20 cellular contexts compared by ENCODE assay signal in the genomic region with DNA sequence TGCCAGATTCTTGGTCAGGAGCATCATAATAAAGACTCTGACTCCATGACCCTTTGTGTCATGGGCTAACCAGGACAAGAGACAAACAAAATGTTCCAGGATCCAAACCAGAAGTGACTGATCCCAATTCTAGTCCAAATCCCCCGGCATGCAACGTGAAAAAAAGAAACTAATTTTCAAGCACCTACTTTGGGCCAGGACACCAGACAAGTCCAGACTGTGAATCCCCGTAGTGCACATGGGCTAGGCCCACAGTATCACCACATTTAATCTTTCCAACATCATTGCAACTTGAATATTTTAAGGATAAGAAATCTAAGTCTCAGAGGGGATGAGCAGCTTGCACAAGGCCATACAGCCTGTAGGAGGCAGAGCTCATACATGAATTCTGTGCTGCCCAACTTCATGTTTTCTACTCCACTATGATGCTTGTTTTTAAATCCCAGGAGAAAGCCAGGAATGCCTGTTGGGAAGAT.
DNase-seq lines count a peak whose midpoint lies in the region; ATAC-seq, FAIRE-seq and TF ChIP-seq lines count a peak whose summit lies in the region.
"Had no signal": no experiment of that assay in that cellular context is flagged by ENCODE, and none has a peak within 500 bp of the region (broad histone marks: within the 10 kb centered on the region; RNA-seq: fewer than 3 reads in every experiment).

No MANE protein-coding gene starts in this region.

- FAIRE-seq in D721Med (lab: Jason Lieb, UNC) (no peak), pancreas (lab: Jason Lieb, UNC) (no peak)

- no peaks in the 10 kb centered on the region for H3F3A ChIP-seq in GM23338 (replicated peaks; ENCODE audit: low read depth)

- intact Hi-C loops in pancreas (cut with DNase I): no loop called here
- intact Hi-C loops in posterior cingulate gyrus (cut with DNase I): no loop called here

- DNase-seq in D721Med (ENCODE audit: insufficient read length, low spot score): no peak
- DNase-seq in GM23338 (ENCODE audit: low spot score): peak; percentile 18
- no peak for DNase-seq in endodermal cell
- no peak for DNase-seq in pancreas
- no peak for DNase-seq in SJCRH30
- DNase-seq in posterior cingulate gyrus: no peak
- DNase-seq: activated naive CD8-positive, alpha-beta T cell treated with anti-CD3 and anti-CD28 coated beads, Interleukin-2, amount 50 U/mL, for 24 hours; activated T-cell treated with anti-CD3 and anti-CD28 coated beads, Interleukin-2, amount 50 U/mL, for 72 hours; DMS153; effector CD4-positive, alpha-beta T cell; HCEC 1CT; hippocampal formation; left ventricle myocardium inferior; MV-4-11; naive B cell; NCI-H2171 treated with DMSO at 0.1 percent for 48 hours had no signal

- no peaks in the 10 kb centered on the region for H3K27me3 ChIP-seq in GM23338 (ENCODE audit: insufficient read depth)
- H3K27me3 ChIP-seq in endodermal cell (ENCODE audit: control insufficient read depth, insufficient read depth, low read length, poor library complexity, severe bottlenecking): no peaks in the 10 kb centered on the region
- no peaks in the 10 kb centered on the region for H3K27me3 ChIP-seq in pancreas
- H3K27me3 ChIP-seq in SJCRH30: no peaks in the 10 kb centered on the region
- H3K27me3 ChIP-seq: SJSA1 had no signal

- no peak overlapping the region for H3K27ac Mint-ChIP-seq in GM23338
- no peak overlapping the region for H3K27ac Mint-ChIP-seq in endodermal cell
- H3K27ac Mint-ChIP-seq: activated naive CD8-positive, alpha-beta T cell treated with anti-CD3 and anti-CD28 coated beads, Interleukin-2, amount 50 U/mL, for 24 hours; activated T-cell treated with anti-CD3 and anti-CD28 coated beads, Interleukin-2, amount 50 U/mL, for 72 hours; B cell; naive B cell had no signal

- H2AFZ ChIP-seq in GM23338: no peak overlapping the region; the same call in 1 of the 2 replicates

- H3K4me3 Mint-ChIP-seq in GM23338 (no peak overlapping the region), endodermal cell (no peak overlapping the region)
- H3K4me3 Mint-ChIP-seq: activated naive CD8-positive, alpha-beta T cell treated with anti-CD3 and anti-CD28 coated beads, Interleukin-2, amount 50 U/mL, for 24 hours; activated T-cell treated with anti-CD3 and anti-CD28 coated beads, Interleukin-2, amount 50 U/mL, for 72 hours; B cell; naive B cell had no signal

- H3K4me3 ChIP-seq in GM23338 (no peak overlapping the region), endodermal cell (ENCODE audit: low read length) (no peak overlapping the region), pancreas (no peak overlapping the region), SJCRH30 (no peak overlapping the region)
- H3K4me3 ChIP-seq: left ventricle myocardium inferior, SJSA1 had no signal

- no peaks in the 10 kb centered on the region; the same call in 2 of the 3 replicates for H3K36me3 Mint-ChIP-seq in GM23338 (ENCODE audit: low read depth)
- no peaks in the 10 kb centered on the region for H3K36me3 Mint-ChIP-seq in endodermal cell (ENCODE audit: low read depth)
- H3K36me3 Mint-ChIP-seq: naive B cell had no signal

- no peaks in the 10 kb centered on the region for H4K20me1 ChIP-seq in GM23338 (replicated peaks; ENCODE audit: insufficient read depth)

- H3K36me3 ChIP-seq in GM23338 (ENCODE audit: insufficient read depth) (no peaks in the 10 kb centered on the region; the same call in 1 of the 2 replicates), endodermal cell (ENCODE audit: control insufficient read depth, insufficient read depth, low read length) (no peaks in the 10 kb centered on the region), pancreas (no peaks in the 10 kb centered on the region), SJCRH30 (no peaks in the 10 kb centered on the region)
- H3K36me3 ChIP-seq: left ventricle myocardium inferior, SJSA1 had no signal

- H3K9me3 Mint-ChIP-seq in GM23338 (peaks cover 5% of the 10 kb centered on the region; the same call in 2 of the 3 replicates), endodermal cell (peaks cover 10% of the 10 kb centered on the region)
- H3K9me3 Mint-ChIP-seq: activated naive CD8-positive, alpha-beta T cell treated with anti-CD3 and anti-CD28 coated beads, Interleukin-2, amount 50 U/mL, for 24 hours had no signal

- H3K4me1 ChIP-seq in GM23338 (ENCODE audit: insufficient read depth): no peaks in the 10 kb centered on the region; the same call in 1 of the 2 replicates
- no peaks in the 10 kb centered on the region for H3K4me1 ChIP-seq in endodermal cell (ENCODE audit: control insufficient read depth, insufficient read depth, low read length)
- no peaks in the 10 kb centered on the region for H3K4me1 ChIP-seq in pancreas
- H3K4me1 ChIP-seq in SJCRH30: no peaks in the 10 kb centered on the region
- H3K4me1 ChIP-seq: left ventricle myocardium inferior, SJSA1 had no signal

- H3K79me2 ChIP-seq in GM23338 (replicated peaks; ENCODE audit: insufficient read depth): no peaks in the 10 kb centered on the region

- H3K9me3 ChIP-seq in endodermal cell (ENCODE audit: control insufficient read depth, low read length): no peaks in the 10 kb centered on the region
- no peaks in the 10 kb centered on the region for H3K9me3 ChIP-seq in pancreas
- no peaks in the 10 kb centered on the region for H3K9me3 ChIP-seq in SJCRH30 (replicated peaks)
- H3K9me3 ChIP-seq: left ventricle myocardium inferior, SJSA1 had no signal

- H3K4me1 Mint-ChIP-seq in GM23338: peaks cover 10% of the 10 kb centered on the region
- H3K4me1 Mint-ChIP-seq in endodermal cell: no peaks in the 10 kb centered on the region
- H3K4me1 Mint-ChIP-seq: activated naive CD8-positive, alpha-beta T cell treated with anti-CD3 and anti-CD28 coated beads, Interleukin-2, amount 50 U/mL, for 24 hours; B cell; naive B cell had no signal

- 91 to 100% methylated on average over 2 to 3 of the region's 3 CpGs for WGBS in endodermal cell (ENCODE audit: insufficient coverage in 1 of 2, insufficient read length in 1 of 2), 2 experiments
- 55 to 71% methylated on average over 3 of the region's 3 CpGs for WGBS in pancreas, 2 donors

- TF ChIP-seq CTCF in D721Med (IDR thresholded peaks at IDR 0.05; ENCODE audit: insufficient read depth, missing control alignments) (peak; percentile 31), GM23338 (conservative IDR thresholded peaks at IDR 0.05; ENCODE audit: low read depth in 2 of 2) (peak; percentile 49 to 56), endodermal cell (conservative IDR thresholded peaks at IDR 0.05) (peak; percentile 69), pancreas (IDR thresholded peaks at IDR 0.05) (no peak)

- ATAC-seq in GM23338: peak; percentile 60
- ATAC-seq in pancreas: peak in 3 of 4 donors; percentile 39 to 57 (median 47)
- no peak for ATAC-seq in HG03159 (IDR thresholded peaks at IDR 0.05; ENCODE audit: unreplicated experiment)
- ATAC-seq in HG02798 (IDR thresholded peaks at IDR 0.05; ENCODE audit: poor library complexity, unreplicated experiment): no peak
- ATAC-seq: activated naive CD8-positive, alpha-beta T cell treated with anti-CD3 and anti-CD28 coated beads, Interleukin-2, amount 50 U/mL, for 24 hours; activated T-cell treated with anti-CD3 and anti-CD28 coated beads, Interleukin-2, amount 50 U/mL, for 72 hours had no signal

- H3K9me2 ChIP-seq in GM23338 (ENCODE audit: insufficient read depth): no peaks in the 10 kb centered on the region

- H3K9ac ChIP-seq in endodermal cell (ENCODE audit: extremely low read depth, low read length, poor library complexity, severe bottlenecking): no peak overlapping the region

- no peak overlapping the region for H3K27ac ChIP-seq in GM23338 (ENCODE audit: low read depth)
- no peak overlapping the region for H3K27ac ChIP-seq in endodermal cell (ENCODE audit: low read depth, low read length)
- no peak overlapping the region for H3K27ac ChIP-seq in pancreas
- no peak overlapping the region for H3K27ac ChIP-seq in SJCRH30
- H3K27ac ChIP-seq: left ventricle myocardium inferior, SJSA1 had no signal

- H3K27me3 Mint-ChIP-seq in GM23338 (ENCODE audit: insufficient read depth, low read depth, poor library complexity) (peaks cover 5% of the 10 kb centered on the region), endodermal cell (ENCODE audit: insufficient read depth) (no peaks in the 10 kb centered on the region)

- no peak overlapping the region for H3K4me2 ChIP-seq in GM23338

TF ChIP-seq in GM23338, 12 proteins besides CTCF, POLR2A, EP300 and RAD21:
- TF ChIP-seq EZH2 (IDR thresholded peaks at IDR 0.05; ENCODE audit: low read depth, unreplicated experiment) (no peak), JUNB (IDR thresholded peaks at IDR 0.05; ENCODE audit: unreplicated experiment) (no peak)

Comparison
In these comparisons a context has a peak if more than half of its experiments do, and no peak if none do; other contexts are left out.
1. CTCF ChIP-seq: peak in D721Med (single experiment), GM23338 (2 of 2) and endodermal cell (single experiment); none in pancreas (0 of 4).
2. ATAC-seq: peak in GM23338 (single experiment) and pancreas (3 of 4); none in HG03159 (single experiment) and HG02798 (single experiment).